Comparison of ENCODE assay signal across 9 cellular contexts in genomic region chr15:38461089-38461833, GRCh38. TPM values are rescaled to one million over a fixed set of nuclear protein-coding genes. Genes with fewer than 3 reads are reported as not detected.
DNase-seq lines count a peak whose midpoint lies in the region; ATAC-seq and TF ChIP-seq lines count a peak whose summit lies in the region.
"Had no signal": no experiment of that assay in that cellular context is flagged by ENCODE, and none has a peak within 500 bp of the region (broad histone marks: within the 10 kb centered on the region; RNA-seq: fewer than 3 reads in every experiment).

No MANE protein-coding gene starts in this region.

- no peaks in the 10 kb centered on the region for H3K9me3 ChIP-seq in ascending aorta

- no peak for TF ChIP-seq CTCF in ascending aorta (IDR thresholded peaks at IDR 0.05)

- intact Hi-C loops in ascending aorta (cut with DNase I): no loop called here

- no peaks in the 10 kb centered on the region for H3K4me1 ChIP-seq in ascending aorta

- H3K27me3 ChIP-seq in H7 (ENCODE audit: control insufficient read depth, insufficient read depth, low read length) (no peaks in the 10 kb centered on the region), ascending aorta (no peaks in the 10 kb centered on the region)

- H3K4me3 ChIP-seq in H7 (ENCODE audit: insufficient read depth, low read depth, low read length) (no peak overlapping the region), ascending aorta (no peak overlapping the region)

- ATAC-seq in GM18508 (IDR thresholded peaks at IDR 0.05; ENCODE audit: insufficient read depth, unreplicated experiment) (peak; percentile 57), GM21619 (IDR thresholded peaks at IDR 0.05; ENCODE audit: unreplicated experiment) (peak; percentile 87), HG03571 (IDR thresholded peaks at IDR 0.05; ENCODE audit: unreplicated experiment) (peak; percentile 74)

- DNase-seq in hepatic stellate cell (ENCODE audit: low spot score) (peak; percentile 51), NCI-H345 (lab: John Stamatoyannopoulos, UW) (no peak), H7 (no peak), NCI-H187 treated with DMSO at 0.1 percent for 48 hours (lab: John Stamatoyannopoulos, UW) (no peak), ascending aorta (ENCODE audit: low spot score in 2 of 2) (no peak)
- DNase-seq: effector CD4-positive, alpha-beta T cell had no signal

- H3K36me3 ChIP-seq in H7 (replicated peaks; ENCODE audit: control insufficient read depth, insufficient read depth, low read length) (no peaks in the 10 kb centered on the region; the same call in 1 of the 2 replicates), ascending aorta (no peaks in the 10 kb centered on the region)

- no peak overlapping the region for H3K27ac ChIP-seq in ascending aorta

RNA-seq across cellular contexts. Expression of gene FAM98B, which starts 7.3 kb away (rescaled TPM):
- 8.9 TPM in 2 replicates for total RNA-seq in H7 (2014; rRNA removed; shearing (Covaris generic))
- total RNA-seq in ascending aorta: 6.4 TPM
